Comparison of ENCODE assay signal across 1 cellular context in the genomic region with DNA sequence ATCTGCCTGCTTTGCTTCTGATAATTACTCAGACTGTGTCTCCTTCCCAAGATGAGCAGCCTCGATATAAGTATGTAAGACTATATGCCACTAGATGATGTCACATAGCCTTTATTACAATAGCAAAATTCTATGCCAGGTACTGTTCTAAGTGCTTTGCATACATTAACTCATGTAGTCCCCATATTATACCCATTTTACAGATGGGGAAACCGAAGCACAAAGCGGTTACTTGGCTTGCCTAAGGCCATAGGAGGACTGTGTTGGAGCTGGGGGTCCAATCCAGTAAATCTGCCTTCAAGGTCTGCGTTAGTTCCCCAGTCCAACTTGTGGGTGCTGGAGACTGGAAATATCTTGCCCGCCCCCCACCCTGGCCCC.
TF ChIP-seq lines count a peak whose summit lies in the region.

No MANE protein-coding gene starts in this region.

TF ChIP-seq in K562, 482 proteins besides CTCF, POLR2A, EP300 and RAD21 (continued from another document):
- TF ChIP-seq, protein P1, sequence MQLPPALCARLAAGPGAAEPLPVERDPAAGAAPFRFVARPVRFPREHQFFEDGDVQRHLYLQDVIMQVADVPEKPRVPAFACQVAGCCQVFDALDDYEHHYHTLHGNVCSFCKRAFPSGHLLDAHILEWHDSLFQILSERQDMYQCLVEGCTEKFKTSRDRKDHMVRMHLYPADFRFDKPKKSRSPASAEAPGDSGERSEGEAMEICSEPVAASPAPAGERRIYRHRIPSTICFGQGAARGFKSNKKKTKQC (CRISPR knock-in tag; IDR thresholded peaks at IDR 0.05): no peak
- TF ChIP-seq TGIF2 (CRISPR knock-in tag; IDR thresholded peaks at IDR 0.05) (no peak), BCOR (IDR thresholded peaks at IDR 0.05) (peak; percentile 47; the same call in 1 of the 2 replicates), PHTF2 (CRISPR knock-in tag; IDR thresholded peaks at IDR 0.05) (no peak), RBM25 (IDR thresholded peaks at IDR 0.05; ENCODE audit: low read depth, low read length, severe bottlenecking) (peak; percentile 36), ZBTB1 (CRISPR knock-in tag; IDR thresholded peaks at IDR 0.05; ENCODE audit: borderline replicate concordance, low read depth) (no peak), BMI1 (IDR thresholded peaks at IDR 0.05; ENCODE audit: low read length) (no peak), ILF3 (IDR thresholded peaks at IDR 0.05; ENCODE audit: borderline replicate concordance) (no peak), PHF21A (IDR thresholded peaks at IDR 0.05; ENCODE audit: borderline replicate concordance, low read depth) (no peak), HNRNPK (IDR thresholded peaks at IDR 0.05; ENCODE audit: low read depth, low read length, poor library complexity, severe bottlenecking) (no peak)
- TF ChIP-seq, protein P2, sequence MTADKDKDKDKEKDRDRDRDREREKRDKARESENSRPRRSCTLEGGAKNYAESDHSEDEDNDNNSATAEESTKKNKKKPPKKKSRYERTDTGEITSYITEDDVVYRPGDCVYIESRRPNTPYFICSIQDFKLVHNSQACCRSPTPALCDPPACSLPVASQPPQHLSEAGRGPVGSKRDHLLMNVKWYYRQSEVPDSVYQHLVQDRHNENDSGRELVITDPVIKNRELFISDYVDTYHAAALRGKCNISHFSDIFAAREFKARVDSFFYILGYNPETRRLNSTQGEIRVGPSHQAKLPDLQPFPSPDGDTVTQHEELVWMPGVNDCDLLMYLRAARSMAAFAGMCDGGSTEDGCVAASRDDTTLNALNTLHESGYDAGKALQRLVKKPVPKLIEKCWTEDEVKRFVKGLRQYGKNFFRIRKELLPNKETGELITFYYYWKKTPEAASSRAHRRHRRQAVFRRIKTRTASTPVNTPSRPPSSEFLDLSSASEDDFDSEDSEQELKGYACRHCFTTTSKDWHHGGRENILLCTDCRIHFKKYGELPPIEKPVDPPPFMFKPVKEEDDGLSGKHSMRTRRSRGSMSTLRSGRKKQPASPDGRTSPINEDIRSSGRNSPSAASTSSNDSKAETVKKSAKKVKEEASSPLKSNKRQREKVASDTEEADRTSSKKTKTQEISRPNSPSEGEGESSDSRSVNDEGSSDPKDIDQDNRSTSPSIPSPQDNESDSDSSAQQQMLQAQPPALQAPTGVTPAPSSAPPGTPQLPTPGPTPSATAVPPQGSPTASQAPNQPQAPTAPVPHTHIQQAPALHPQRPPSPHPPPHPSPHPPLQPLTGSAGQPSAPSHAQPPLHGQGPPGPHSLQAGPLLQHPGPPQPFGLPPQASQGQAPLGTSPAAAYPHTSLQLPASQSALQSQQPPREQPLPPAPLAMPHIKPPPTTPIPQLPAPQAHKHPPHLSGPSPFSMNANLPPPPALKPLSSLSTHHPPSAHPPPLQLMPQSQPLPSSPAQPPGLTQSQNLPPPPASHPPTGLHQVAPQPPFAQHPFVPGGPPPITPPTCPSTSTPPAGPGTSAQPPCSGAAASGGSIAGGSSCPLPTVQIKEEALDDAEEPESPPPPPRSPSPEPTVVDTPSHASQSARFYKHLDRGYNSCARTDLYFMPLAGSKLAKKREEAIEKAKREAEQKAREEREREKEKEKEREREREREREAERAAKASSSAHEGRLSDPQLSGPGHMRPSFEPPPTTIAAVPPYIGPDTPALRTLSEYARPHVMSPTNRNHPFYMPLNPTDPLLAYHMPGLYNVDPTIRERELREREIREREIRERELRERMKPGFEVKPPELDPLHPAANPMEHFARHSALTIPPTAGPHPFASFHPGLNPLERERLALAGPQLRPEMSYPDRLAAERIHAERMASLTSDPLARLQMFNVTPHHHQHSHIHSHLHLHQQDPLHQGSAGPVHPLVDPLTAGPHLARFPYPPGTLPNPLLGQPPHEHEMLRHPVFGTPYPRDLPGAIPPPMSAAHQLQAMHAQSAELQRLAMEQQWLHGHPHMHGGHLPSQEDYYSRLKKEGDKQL (CRISPR knock-in tag; IDR thresholded peaks at IDR 0.05; ENCODE audit: borderline replicate concordance): no peak
